Comparison of ENCODE assay signal across 1 cellular context in the genomic region with DNA sequence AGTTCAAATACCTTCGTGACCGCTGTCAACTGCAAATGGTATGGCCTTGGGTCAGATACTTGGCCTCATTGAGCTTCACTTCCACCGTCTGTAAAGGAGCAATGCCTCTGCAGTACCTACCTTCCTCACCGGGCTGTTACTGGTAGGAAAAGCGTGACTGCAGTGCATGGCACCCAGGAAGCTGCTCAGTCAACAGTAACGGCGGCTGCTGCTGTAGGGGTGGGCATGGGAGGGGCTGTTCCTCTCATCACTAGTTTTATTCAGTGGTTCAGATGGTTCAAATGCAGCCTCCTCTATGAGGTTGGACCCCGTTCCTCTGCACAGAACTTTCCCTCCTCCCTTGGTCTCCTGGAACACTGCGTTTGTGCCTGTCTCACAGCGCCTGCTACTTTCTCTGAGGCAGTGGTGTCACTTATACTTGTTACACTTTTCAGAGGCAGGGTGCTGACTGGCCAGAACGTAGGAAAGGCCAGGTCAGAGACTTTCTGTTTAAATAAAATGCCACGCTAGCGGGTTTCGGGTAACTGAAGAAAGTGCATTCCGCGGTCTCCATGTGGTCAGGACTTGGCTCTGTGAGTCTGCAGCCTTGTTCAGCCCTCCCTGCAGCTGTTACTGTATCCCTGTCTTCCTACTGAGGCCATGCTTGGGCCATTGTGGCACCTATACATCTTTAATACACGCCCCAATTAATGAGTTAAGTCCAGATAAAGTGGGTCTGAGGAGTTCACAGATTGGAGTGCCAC.
TF ChIP-seq lines count a peak whose summit lies in the region.

No MANE protein-coding gene starts in this region.

TF ChIP-seq in GM23338, 12 proteins besides CTCF, POLR2A, EP300 and RAD21 (continued from another document):
- TF ChIP-seq, protein P1, sequence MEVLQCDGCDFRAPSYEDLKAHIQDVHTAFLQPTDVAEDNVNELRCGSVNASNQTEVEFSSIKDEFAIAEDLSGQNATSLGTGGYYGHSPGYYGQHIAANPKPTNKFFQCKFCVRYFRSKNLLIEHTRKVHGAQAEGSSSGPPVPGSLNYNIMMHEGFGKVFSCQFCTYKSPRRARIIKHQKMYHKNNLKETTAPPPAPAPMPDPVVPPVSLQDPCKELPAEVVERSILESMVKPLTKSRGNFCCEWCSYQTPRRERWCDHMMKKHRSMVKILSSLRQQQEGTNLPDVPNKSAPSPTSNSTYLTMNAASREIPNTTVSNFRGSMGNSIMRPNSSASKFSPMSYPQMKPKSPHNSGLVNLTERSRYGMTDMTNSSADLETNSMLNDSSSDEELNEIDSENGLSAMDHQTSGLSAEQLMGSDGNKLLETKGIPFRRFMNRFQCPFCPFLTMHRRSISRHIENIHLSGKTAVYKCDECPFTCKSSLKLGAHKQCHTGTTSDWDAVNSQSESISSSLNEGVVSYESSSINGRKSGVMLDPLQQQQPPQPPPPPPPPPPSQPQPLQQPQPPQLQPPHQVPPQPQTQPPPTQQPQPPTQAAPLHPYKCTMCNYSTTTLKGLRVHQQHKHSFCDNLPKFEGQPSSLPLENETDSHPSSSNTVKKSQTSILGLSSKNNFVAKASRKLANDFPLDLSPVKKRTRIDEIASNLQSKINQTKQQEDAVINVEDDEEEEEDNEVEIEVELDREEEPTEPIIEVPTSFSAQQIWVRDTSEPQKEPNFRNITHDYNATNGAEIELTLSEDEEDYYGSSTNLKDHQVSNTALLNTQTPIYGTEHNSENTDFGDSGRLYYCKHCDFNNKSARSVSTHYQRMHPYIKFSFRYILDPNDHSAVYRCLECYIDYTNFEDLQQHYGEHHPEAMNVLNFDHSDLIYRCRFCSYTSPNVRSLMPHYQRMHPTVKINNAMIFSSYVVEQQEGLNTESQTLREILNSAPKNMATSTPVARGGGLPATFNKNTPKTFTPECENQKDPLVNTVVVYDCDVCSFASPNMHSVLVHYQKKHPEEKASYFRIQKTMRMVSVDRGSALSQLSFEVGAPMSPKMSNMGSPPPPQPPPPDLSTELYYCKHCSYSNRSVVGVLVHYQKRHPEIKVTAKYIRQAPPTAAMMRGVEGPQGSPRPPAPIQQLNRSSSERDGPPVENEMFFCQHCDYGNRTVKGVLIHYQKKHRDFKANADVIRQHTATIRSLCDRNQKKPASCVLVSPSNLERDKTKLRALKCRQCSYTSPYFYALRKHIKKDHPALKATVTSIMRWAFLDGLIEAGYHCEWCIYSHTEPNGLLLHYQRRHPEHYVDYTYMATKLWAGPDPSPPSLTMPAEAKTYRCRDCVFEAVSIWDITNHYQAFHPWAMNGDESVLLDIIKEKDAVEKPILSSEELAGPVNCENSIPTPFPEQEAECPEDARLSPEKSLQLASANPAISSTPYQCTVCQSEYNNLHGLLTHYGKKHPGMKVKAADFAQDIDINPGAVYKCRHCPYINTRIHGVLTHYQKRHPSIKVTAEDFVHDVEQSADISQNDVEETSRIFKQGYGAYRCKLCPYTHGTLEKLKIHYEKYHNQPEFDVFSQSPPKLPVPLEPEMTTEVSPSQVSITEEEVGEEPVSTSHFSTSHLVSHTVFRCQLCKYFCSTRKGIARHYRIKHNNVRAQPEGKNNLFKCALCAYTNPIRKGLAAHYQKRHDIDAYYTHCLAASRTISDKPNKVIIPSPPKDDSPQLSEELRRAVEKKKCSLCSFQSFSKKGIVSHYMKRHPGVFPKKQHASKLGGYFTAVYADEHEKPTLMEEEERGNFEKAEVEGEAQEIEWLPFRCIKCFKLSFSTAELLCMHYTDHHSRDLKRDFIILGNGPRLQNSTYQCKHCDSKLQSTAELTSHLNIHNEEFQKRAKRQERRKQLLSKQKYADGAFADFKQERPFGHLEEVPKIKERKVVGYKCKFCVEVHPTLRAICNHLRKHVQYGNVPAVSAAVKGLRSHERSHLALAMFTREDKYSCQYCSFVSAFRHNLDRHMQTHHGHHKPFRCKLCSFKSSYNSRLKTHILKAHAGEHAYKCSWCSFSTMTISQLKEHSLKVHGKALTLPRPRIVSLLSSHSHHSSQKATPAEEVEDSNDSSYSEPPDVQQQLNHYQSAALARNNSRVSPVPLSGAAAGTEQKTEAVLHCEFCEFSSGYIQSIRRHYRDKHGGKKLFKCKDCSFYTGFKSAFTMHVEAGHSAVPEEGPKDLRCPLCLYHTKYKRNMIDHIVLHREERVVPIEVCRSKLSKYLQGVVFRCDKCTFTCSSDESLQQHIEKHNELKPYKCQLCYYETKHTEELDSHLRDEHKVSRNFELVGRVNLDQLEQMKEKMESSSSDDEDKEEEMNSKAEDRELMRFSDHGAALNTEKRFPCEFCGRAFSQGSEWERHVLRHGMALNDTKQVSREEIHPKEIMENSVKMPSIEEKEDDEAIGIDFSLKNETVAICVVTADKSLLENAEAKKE (CRISPR knock-in tag; IDR thresholded peaks at IDR 0.05): no peak
- TF ChIP-seq EZH2 (IDR thresholded peaks at IDR 0.05; ENCODE audit: low read depth, unreplicated experiment) (no peak), CREB1 (CRISPR knock-in tag; IDR thresholded peaks at IDR 0.05; ENCODE audit: low read depth) (no peak), JUNB (IDR thresholded peaks at IDR 0.05; ENCODE audit: unreplicated experiment) (no peak), NANOG (IDR thresholded peaks at IDR 0.05; ENCODE audit: borderline replicate concordance) (no peak), EZH2phosphoT487 (IDR thresholded peaks at IDR 0.05; ENCODE audit: unreplicated experiment) (no peak), POLR2AphosphoS5 (IDR thresholded peaks at IDR 0.05; ENCODE audit: low read depth) (no peak)
- TF ChIP-seq, protein P2, sequence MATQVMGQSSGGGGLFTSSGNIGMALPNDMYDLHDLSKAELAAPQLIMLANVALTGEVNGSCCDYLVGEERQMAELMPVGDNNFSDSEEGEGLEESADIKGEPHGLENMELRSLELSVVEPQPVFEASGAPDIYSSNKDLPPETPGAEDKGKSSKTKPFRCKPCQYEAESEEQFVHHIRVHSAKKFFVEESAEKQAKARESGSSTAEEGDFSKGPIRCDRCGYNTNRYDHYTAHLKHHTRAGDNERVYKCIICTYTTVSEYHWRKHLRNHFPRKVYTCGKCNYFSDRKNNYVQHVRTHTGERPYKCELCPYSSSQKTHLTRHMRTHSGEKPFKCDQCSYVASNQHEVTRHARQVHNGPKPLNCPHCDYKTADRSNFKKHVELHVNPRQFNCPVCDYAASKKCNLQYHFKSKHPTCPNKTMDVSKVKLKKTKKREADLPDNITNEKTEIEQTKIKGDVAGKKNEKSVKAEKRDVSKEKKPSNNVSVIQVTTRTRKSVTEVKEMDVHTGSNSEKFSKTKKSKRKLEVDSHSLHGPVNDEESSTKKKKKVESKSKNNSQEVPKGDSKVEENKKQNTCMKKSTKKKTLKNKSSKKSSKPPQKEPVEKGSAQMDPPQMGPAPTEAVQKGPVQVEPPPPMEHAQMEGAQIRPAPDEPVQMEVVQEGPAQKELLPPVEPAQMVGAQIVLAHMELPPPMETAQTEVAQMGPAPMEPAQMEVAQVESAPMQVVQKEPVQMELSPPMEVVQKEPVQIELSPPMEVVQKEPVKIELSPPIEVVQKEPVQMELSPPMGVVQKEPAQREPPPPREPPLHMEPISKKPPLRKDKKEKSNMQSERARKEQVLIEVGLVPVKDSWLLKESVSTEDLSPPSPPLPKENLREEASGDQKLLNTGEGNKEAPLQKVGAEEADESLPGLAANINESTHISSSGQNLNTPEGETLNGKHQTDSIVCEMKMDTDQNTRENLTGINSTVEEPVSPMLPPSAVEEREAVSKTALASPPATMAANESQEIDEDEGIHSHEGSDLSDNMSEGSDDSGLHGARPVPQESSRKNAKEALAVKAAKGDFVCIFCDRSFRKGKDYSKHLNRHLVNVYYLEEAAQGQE (IDR thresholded peaks at IDR 0.05; ENCODE audit: unreplicated experiment): no peak
